In the genomic region with DNA sequence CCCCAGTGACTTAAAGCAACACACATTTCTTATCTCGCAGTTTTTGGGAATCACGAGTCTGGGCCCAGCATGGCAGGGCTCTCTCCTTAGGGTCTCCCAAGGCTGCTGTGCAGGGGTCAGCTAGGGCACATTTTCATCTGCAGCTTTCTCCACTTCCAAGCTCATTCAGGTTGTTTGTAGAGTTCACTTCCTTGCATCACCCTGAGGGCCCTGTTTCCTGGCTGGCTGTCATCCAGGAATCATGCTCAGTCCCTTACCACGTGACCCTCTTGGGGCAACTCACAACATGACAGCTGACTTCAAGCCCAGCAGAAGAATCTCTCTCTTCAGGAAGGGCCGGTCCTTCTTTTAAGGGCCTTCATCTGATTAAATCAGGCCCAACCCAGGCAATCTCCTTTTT, we compare ENCODE assay signal across 10 cellular contexts. TPM values are rescaled to one million over a fixed set of nuclear protein-coding genes. Genes with fewer than 3 reads are reported as not detected.
DNase-seq lines count a peak whose midpoint lies in the region; ATAC-seq and TF ChIP-seq lines count a peak whose summit lies in the region.
"Had no signal": no experiment of that assay in that cellular context is flagged by ENCODE, and none has a peak within 500 bp of the region (broad histone marks: within the 10 kb centered on the region; RNA-seq: fewer than 3 reads in every experiment).

No MANE protein-coding gene starts in this region.

- H3K9me2 ChIP-seq in hepatocyte (replicated peaks; ENCODE audit: insufficient read depth) (no peaks in the 10 kb centered on the region), SK-N-SH (no peaks in the 10 kb centered on the region)

- no peak for ATAC-seq in GM21381 (IDR thresholded peaks at IDR 0.05; ENCODE audit: unreplicated experiment)
- no peak for ATAC-seq in HG03342 (IDR thresholded peaks at IDR 0.05; ENCODE audit: unreplicated experiment)
- ATAC-seq: SK-N-SH treated with all-trans-retinoic acid at 6 μM for 48 hours had no signal

- H3K27me3 ChIP-seq in BLaER1 (no peaks in the 10 kb centered on the region), hepatocyte (no peaks in the 10 kb centered on the region), SK-N-SH (ENCODE audit: insufficient read depth) (no peaks in the 10 kb centered on the region)

- H3K4me2 ChIP-seq in BLaER1 (peak overlapping the region; percentile 40), hepatocyte (no peak overlapping the region), SK-N-SH (no peak overlapping the region)

- CTCF ChIA-PET in RWPE1 (lab: Yijun Ruan, JAX) (no interaction called here), SK-N-SH (lab: Yijun Ruan, JAX) (no interaction called here)

- H3K27ac ChIP-seq in BLaER1 (no peak overlapping the region), RWPE1 (no peak overlapping the region), hepatocyte (no peak overlapping the region), SK-N-SH (ENCODE audit: low read depth in 2 of 2, low read length in 1 of 2) (no peak overlapping the region; a peak in 1 of 4 replicates)

- no peaks in the 10 kb centered on the region for H3F3A ChIP-seq in SK-N-SH (replicated peaks; ENCODE audit: insufficient read depth)

- no peak for TF ChIP-seq EP300 in SK-N-SH (IDR thresholded peaks at IDR 0.05; ENCODE audit: borderline replicate concordance in 1 of 2, low read depth in 1 of 2, low read length in 1 of 2)

- no peaks in the 10 kb centered on the region for H3K79me2 ChIP-seq in hepatocyte
- H3K79me2 ChIP-seq in SK-N-SH (ENCODE audit: insufficient read depth) = no peaks in the 10 kb centered on the region

- 64% methylated on average over 4 of the region's 4 CpGs for WGBS in hepatocyte (ENCODE audit: low lambda C conversion rate, missing lambda C conversion rate)
- 67% methylated on average over 4 of the region's 4 CpGs for WGBS in SK-N-SH (ENCODE audit: low lambda C conversion rate)

- H3K4me3 ChIP-seq in BLaER1 (no peak overlapping the region), hepatocyte (no peak overlapping the region), SK-N-SH (ENCODE audit: low read depth in 2 of 2, low read length in 1 of 2) (no peak overlapping the region)
- no peak overlapping the region for H3K4me3 ChIP-seq in Jurkat, Clone E6-1 (ENCODE audit: low read length)

- H2AFZ ChIP-seq in hepatocyte = no peak overlapping the region
- no peak overlapping the region for H2AFZ ChIP-seq in SK-N-SH (ENCODE audit: low read depth)

- H3K4me1 ChIP-seq in BLaER1 = peaks cover 8% of the 10 kb centered on the region
- no peaks in the 10 kb centered on the region for H3K4me1 ChIP-seq in hepatocyte (ENCODE audit: insufficient read depth)
- H3K4me1 ChIP-seq in SK-N-SH (ENCODE audit: control insufficient read depth in 1 of 2, insufficient read depth in 2 of 2, low read depth in 1 of 2, low read length in 1 of 2) = peaks cover 0 to 29% of the 10 kb centered on the region in 2 experiments; a peak in 1 of 4 replicates

- H3K36me3 ChIP-seq in BLaER1 = no peaks in the 10 kb centered on the region
- no peaks in the 10 kb centered on the region for H3K36me3 ChIP-seq in hepatocyte (replicated peaks; ENCODE audit: insufficient read depth, low read depth)
- peaks cover 0 to 4% of the 10 kb centered on the region in 2 experiments for H3K36me3 ChIP-seq in SK-N-SH (replicated peaks in 1 of 2; ENCODE audit: control insufficient read depth in 1 of 2, insufficient read depth in 2 of 2, low read length in 1 of 2)

- no peak for TF ChIP-seq RAD21 in SK-N-SH (IDR thresholded peaks at IDR 0.05; ENCODE audit: low read length)

- no peak overlapping the region for H3K9ac ChIP-seq in BLaER1
- no peak overlapping the region for H3K9ac ChIP-seq in SK-N-SH

- no peak for TF ChIP-seq CTCF in RWPE1 (conservative IDR thresholded peaks at IDR 0.05; ENCODE audit: low read depth)
- TF ChIP-seq CTCF in hepatocyte (IDR thresholded peaks at IDR 0.05; ENCODE audit: poor library complexity) = no peak
- TF ChIP-seq CTCF in SK-N-SH (IDR thresholded peaks at IDR 0.05) = no peak

- DNase-seq in Jurkat, Clone E6-1 (ENCODE audit: low read depth, low spot score) = peak; percentile 8
- peak; percentile 69 for DNase-seq in RWPE1 (ENCODE audit: low spot score)
- DNase-seq in hepatocyte (ENCODE audit: low spot score) = peak; percentile 43
- no peak for DNase-seq in HCEC 1CT
- no peak for DNase-seq in SK-N-SH
- DNase-seq: CD4-positive, alpha-beta memory T cell had no signal

- no peaks in the 10 kb centered on the region for H3K9me3 ChIP-seq in BLaER1
- no peaks in the 10 kb centered on the region for H3K9me3 ChIP-seq in hepatocyte (ENCODE audit: low read depth)
- no peaks in the 10 kb centered on the region for H3K9me3 ChIP-seq in SK-N-SH

- H4K20me1 ChIP-seq in BLaER1 (no peaks in the 10 kb centered on the region), hepatocyte (ENCODE audit: insufficient read depth, poor library complexity, severe bottlenecking) (no peaks in the 10 kb centered on the region), SK-N-SH (ENCODE audit: insufficient read depth) (no peaks in the 10 kb centered on the region)

- POLR2A ChIA-PET in RWPE1 (lab: Yijun Ruan, JAX; ENCODE audit: low non-redundant PET) = interaction anchor here (0.6 kb wide), 1 partner anchor 194 kb away, joined by 3 read pairs; a partner anchor contains a TSS
- POLR2A ChIA-PET in SK-N-SH (lab: Yijun Ruan, JAX) = interaction anchor here (1.5 kb wide), 1 partner anchor 21 kb away, joined by 4 read pairs; a partner anchor contains a TSS

TF ChIP-seq in SK-N-SH, 30 proteins besides CTCF, POLR2A, EP300 and RAD21 (continues in another document):
- TF ChIP-seq RXRA (IDR thresholded peaks at IDR 0.05; ENCODE audit: borderline replicate concordance, low read depth) = no peak
- no peak for TF ChIP-seq NFIC (IDR thresholded peaks at IDR 0.05; ENCODE audit: borderline replicate concordance)
- TF ChIP-seq NRF1 (IDR thresholded peaks at IDR 0.05; ENCODE audit: low read depth, low read length) = no peak
- no peak for TF ChIP-seq FOXM1 (IDR thresholded peaks at IDR 0.05; ENCODE audit: low read depth)
- TF ChIP-seq, protein P1, sequence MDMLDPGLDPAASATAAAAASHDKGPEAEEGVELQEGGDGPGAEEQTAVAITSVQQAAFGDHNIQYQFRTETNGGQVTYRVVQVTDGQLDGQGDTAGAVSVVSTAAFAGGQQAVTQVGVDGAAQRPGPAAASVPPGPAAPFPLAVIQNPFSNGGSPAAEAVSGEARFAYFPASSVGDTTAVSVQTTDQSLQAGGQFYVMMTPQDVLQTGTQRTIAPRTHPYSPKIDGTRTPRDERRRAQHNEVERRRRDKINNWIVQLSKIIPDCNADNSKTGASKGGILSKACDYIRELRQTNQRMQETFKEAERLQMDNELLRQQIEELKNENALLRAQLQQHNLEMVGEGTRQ (IDR thresholded peaks at IDR 0.05; ENCODE audit: borderline replicate concordance, low read depth, low read length) = no peak
- TF ChIP-seq SMC3 (IDR thresholded peaks at IDR 0.05; ENCODE audit: low read depth, low read length) = no peak
- TF ChIP-seq, protein P2, sequence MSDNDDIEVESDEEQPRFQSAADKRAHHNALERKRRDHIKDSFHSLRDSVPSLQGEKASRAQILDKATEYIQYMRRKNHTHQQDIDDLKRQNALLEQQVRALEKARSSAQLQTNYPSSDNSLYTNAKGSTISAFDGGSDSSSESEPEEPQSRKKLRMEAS (IDR thresholded peaks at IDR 0.05; ENCODE audit: low read depth) = no peak
- TF ChIP-seq, protein P3, sequence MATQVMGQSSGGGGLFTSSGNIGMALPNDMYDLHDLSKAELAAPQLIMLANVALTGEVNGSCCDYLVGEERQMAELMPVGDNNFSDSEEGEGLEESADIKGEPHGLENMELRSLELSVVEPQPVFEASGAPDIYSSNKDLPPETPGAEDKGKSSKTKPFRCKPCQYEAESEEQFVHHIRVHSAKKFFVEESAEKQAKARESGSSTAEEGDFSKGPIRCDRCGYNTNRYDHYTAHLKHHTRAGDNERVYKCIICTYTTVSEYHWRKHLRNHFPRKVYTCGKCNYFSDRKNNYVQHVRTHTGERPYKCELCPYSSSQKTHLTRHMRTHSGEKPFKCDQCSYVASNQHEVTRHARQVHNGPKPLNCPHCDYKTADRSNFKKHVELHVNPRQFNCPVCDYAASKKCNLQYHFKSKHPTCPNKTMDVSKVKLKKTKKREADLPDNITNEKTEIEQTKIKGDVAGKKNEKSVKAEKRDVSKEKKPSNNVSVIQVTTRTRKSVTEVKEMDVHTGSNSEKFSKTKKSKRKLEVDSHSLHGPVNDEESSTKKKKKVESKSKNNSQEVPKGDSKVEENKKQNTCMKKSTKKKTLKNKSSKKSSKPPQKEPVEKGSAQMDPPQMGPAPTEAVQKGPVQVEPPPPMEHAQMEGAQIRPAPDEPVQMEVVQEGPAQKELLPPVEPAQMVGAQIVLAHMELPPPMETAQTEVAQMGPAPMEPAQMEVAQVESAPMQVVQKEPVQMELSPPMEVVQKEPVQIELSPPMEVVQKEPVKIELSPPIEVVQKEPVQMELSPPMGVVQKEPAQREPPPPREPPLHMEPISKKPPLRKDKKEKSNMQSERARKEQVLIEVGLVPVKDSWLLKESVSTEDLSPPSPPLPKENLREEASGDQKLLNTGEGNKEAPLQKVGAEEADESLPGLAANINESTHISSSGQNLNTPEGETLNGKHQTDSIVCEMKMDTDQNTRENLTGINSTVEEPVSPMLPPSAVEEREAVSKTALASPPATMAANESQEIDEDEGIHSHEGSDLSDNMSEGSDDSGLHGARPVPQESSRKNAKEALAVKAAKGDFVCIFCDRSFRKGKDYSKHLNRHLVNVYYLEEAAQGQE (IDR thresholded peaks at IDR 0.05; ENCODE audit: low read depth, low read length) = no peak
- no peak for TF ChIP-seq FOSL2 (IDR thresholded peaks at IDR 0.05; ENCODE audit: borderline replicate concordance, low read depth)
- TF ChIP-seq CHD2 (IDR thresholded peaks at IDR 0.05; ENCODE audit: low read length, partially characterized antibody) = no peak
- no peak for TF ChIP-seq JUND (IDR thresholded peaks at IDR 0.05)
- TF ChIP-seq, protein P4, sequence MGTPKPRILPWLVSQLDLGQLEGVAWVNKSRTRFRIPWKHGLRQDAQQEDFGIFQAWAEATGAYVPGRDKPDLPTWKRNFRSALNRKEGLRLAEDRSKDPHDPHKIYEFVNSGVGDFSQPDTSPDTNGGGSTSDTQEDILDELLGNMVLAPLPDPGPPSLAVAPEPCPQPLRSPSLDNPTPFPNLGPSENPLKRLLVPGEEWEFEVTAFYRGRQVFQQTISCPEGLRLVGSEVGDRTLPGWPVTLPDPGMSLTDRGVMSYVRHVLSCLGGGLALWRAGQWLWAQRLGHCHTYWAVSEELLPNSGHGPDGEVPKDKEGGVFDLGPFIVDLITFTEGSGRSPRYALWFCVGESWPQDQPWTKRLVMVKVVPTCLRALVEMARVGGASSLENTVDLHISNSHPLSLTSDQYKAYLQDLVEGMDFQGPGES (IDR thresholded peaks at IDR 0.05; ENCODE audit: low read depth, low read length) = no peak

RNA-seq across cellular contexts. Expression of a gene that starts 21.3 kb away (rescaled TPM):
- polyA plus RNA-seq in Jurkat, Clone E6-1 (2012; ENCODE audit: insufficient read depth, insufficient read length) = 3.7 TPM
- 3.6 and 3.7 TPM in 2 replicates for total RNA-seq in hepatocyte
- 5.2 TPM in 2 replicates for polyA plus RNA-seq in hepatocyte
- polyA plus RNA-seq in SK-N-SH (2012; rRNA removed) = 42.4 and 46.0 TPM in 2 replicates
- polyA plus RNA-seq in SK-N-SH (2012; cell fraction: cytosol; rRNA removed) = 46.0 and 48.8 TPM in 2 replicates
- 89.1 and 142 TPM in 2 replicates for polyA plus RNA-seq in SK-N-SH (2012; cell fraction: nucleus; rRNA removed)
- total RNA-seq: CD4-positive, alpha-beta memory T cell had no signal

Comparison
In these comparisons a context has a peak if more than half of its experiments do, and no peak if none do; other contexts are left out.
1. DNase-seq: peak in Jurkat, Clone E6-1 (single experiment), RWPE1 (single experiment) and hepatocyte (single experiment); none in HCEC 1CT (single experiment) and SK-N-SH (single experiment).